ENCODE assay signal across 8 cellular contexts in the genomic region with DNA sequence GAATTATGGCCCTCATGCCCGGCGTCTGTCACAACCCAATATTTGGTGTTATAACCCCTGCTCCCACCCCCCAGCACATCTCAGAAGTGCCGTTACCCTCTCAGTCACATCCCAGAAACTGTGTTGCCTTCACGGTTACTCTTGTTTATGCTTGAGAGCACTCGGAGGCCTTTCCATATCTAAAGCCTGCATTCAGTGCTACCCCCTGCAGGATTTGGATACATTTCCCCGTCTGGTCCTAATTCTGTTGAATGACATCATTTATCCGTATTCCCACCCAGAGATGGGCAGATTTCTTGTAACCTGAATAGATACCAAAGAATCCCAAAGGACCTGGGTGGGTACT. TPM values are rescaled to one million over a fixed set of nuclear protein-coding genes. Genes with fewer than 3 reads are reported as not detected.
A peak's percentile ranks its signal among the peaks of the same experiment; 100 is the strongest.
DNase-seq lines count a peak whose midpoint lies in the region; ATAC-seq and FAIRE-seq lines count a peak whose summit lies in the region.

No MANE protein-coding gene starts in this region.

- WGBS in mesenchymal stem cell: 4% methylated on average over 7 of the region's 7 CpGs

- peak overlapping the region; percentile 21 for H2BK5ac ChIP-seq in mesenchymal stem cell (ENCODE audit: low read depth, low read length, poor library complexity, severe bottlenecking)

- H3K79me1 ChIP-seq in mesenchymal stem cell (replicated peaks; ENCODE audit: low read length, poor library complexity, severe bottlenecking): no peaks in the 10 kb centered on the region

- peak overlapping the region; percentile 32 for H2AFZ ChIP-seq in mesenchymal stem cell (ENCODE audit: low read depth, low read length)

- H4K91ac ChIP-seq in mesenchymal stem cell (ENCODE audit: low read length): peak overlapping the region; percentile 94

- peak overlapping the region; percentile 83 for H2BK120ac ChIP-seq in mesenchymal stem cell (ENCODE audit: low read depth, low read length)

- H3K18ac ChIP-seq in mesenchymal stem cell (ENCODE audit: low read depth in 1 of 2, low read length in 2 of 2): peak overlapping the region; percentile 77 to 93

- DNase-seq in NCI-H146 (lab: John Stamatoyannopoulos, UW) (peak; percentile 26), NCI-H146 treated with DMSO at 0.1 percent for 48 hours (lab: John Stamatoyannopoulos, UW; ENCODE audit: unreplicated experiment) (no peak), NCI-H524 treated with DMSO at 0.1 percent for 48 hours (lab: John Stamatoyannopoulos, UW) (peak; percentile 40), cerebellum (ENCODE audit: low spot score) (peak; percentile 55), mesenchymal stem cell (no peak), urothelium cell line (ENCODE audit: low spot score) (peak; percentile 46), COR-L47 (lab: John Stamatoyannopoulos, UW) (no peak)

- H2BK15ac ChIP-seq in mesenchymal stem cell (ENCODE audit: low read depth, poor library complexity, severe bottlenecking): no peak overlapping the region

- no peak for ATAC-seq in HG03159 (IDR thresholded peaks at IDR 0.05; ENCODE audit: unreplicated experiment)

- peaks cover 0 to 3% of the 10 kb centered on the region in 2 experiments for H3K27me3 ChIP-seq in mesenchymal stem cell (ENCODE audit: control insufficient read depth in 1 of 2, insufficient read depth in 1 of 2, low read length in 2 of 2)

- peak overlapping the region; percentile 42 to 81 for H3K4me3 ChIP-seq in mesenchymal stem cell (ENCODE audit: insufficient read depth in 1 of 2, low read depth in 1 of 2, low read length in 2 of 2)

- peak overlapping the region; percentile 19 to 93 for H2BK12ac ChIP-seq in mesenchymal stem cell (ENCODE audit: low read length in 2 of 2)

- H3K9ac ChIP-seq in mesenchymal stem cell (ENCODE audit: low read length): peak overlapping the region; percentile 97

- peaks cover 6% of the 10 kb centered on the region for H3K4me1 ChIP-seq in mesenchymal stem cell (ENCODE audit: control insufficient read depth, insufficient read depth, low read depth, low read length)

- peak overlapping the region in 1 of 2 experiments; percentile 47 for H3K14ac ChIP-seq in mesenchymal stem cell (ENCODE audit: low read length in 2 of 2)

- peak overlapping the region in 1 of 2 experiments; percentile 3 for H3K4ac ChIP-seq in mesenchymal stem cell (ENCODE audit: low read depth in 1 of 2, low read length in 2 of 2)

- H3K23ac ChIP-seq in mesenchymal stem cell (ENCODE audit: low read length in 2 of 2): no peak overlapping the region

- no peak overlapping the region for H2AK5ac ChIP-seq in mesenchymal stem cell (ENCODE audit: low read length, severe bottlenecking)

- no peaks in the 10 kb centered on the region for H3K36me3 ChIP-seq in mesenchymal stem cell (ENCODE audit: control insufficient read depth in 1 of 2, insufficient read depth in 2 of 2, low read depth in 1 of 2, low read length in 2 of 2)

- H3K4me2 ChIP-seq in mesenchymal stem cell (ENCODE audit: low read length, poor library complexity, severe bottlenecking): peak overlapping the region; percentile 84

- H3K9me3 ChIP-seq in mesenchymal stem cell (ENCODE audit: control insufficient read depth, low read length): no peaks in the 10 kb centered on the region

- H4K8ac ChIP-seq in mesenchymal stem cell (ENCODE audit: low read length): peak overlapping the region; percentile 87

- no peak for FAIRE-seq in urothelium cell line (lab: Jason Lieb, UNC)

- peak overlapping the region; percentile 93 for H3K27ac ChIP-seq in mesenchymal stem cell (ENCODE audit: low read length, poor library complexity, severe bottlenecking)

RNA-seq across cellular contexts. Expression of a gene that starts 19.1 kb away (rescaled TPM):
- 36.3 TPM for total RNA-seq in cerebellum
- 587 TPM for polyA plus RNA-seq in mesenchymal stem cell (2013, experiment 1 of 2)
- polyA plus RNA-seq in mesenchymal stem cell (2013, experiment 2 of 2): 551 TPM

Comparison
In these comparisons a context has a peak if more than half of its experiments do, and no peak if none do; other contexts are left out.
1. DNase-seq: peak in NCI-H146 (single experiment), NCI-H524 treated with DMSO at 0.1 percent for 48 hours (single experiment), cerebellum (single experiment) and urothelium cell line (single experiment); none in NCI-H146 treated with DMSO at 0.1 percent for 48 hours (single experiment), mesenchymal stem cell (single experiment) and COR-L47 (single experiment).